In genomic region chr2:138777996-138778395, GRCh38 we compare ENCODE assay signal across 1 cellular context.
TF ChIP-seq lines count a peak whose summit lies in the region.

No MANE protein-coding gene starts in this region.

TF ChIP-seq in HepG2, 621 proteins besides CTCF, POLR2A, EP300 and RAD21 (continued from another document and continues in another):
- TF ChIP-seq HMGXB4 (CRISPR knock-in tag; IDR thresholded peaks at IDR 0.05; ENCODE audit: borderline replicate concordance in 1 of 2, low read depth in 1 of 2), result no peak
- no peak for TF ChIP-seq MXD4 (CRISPR knock-in tag; IDR thresholded peaks at IDR 0.05)
- no peak for TF ChIP-seq IRF9 (CRISPR knock-in tag; IDR thresholded peaks at IDR 0.05; ENCODE audit: borderline replicate concordance)
- TF ChIP-seq SUZ12 (IDR thresholded peaks at IDR 0.05; ENCODE audit: low read depth, low read length), result no peak
- no peak for TF ChIP-seq ZNF530 (CRISPR knock-in tag; IDR thresholded peaks at IDR 0.05; ENCODE audit: low read depth)
- no peak for TF ChIP-seq ZBTB1 (CRISPR knock-in tag; IDR thresholded peaks at IDR 0.05; ENCODE audit: borderline replicate concordance)
- TF ChIP-seq YY1 (IDR thresholded peaks at IDR 0.05; ENCODE audit: insufficient read depth, insufficient replicate concordance, low read depth, low read length), result no peak
- no peak for TF ChIP-seq ZEB1 (IDR thresholded peaks at IDR 0.05; ENCODE audit: insufficient replicate concordance, low read depth)
- no peak for TF ChIP-seq ZNF142 (CRISPR knock-in tag; IDR thresholded peaks at IDR 0.05)
- no peak for TF ChIP-seq PRDM10 (CRISPR knock-in tag; IDR thresholded peaks at IDR 0.05; ENCODE audit: low read depth)
- TF ChIP-seq RARG (CRISPR knock-in tag; IDR thresholded peaks at IDR 0.05; ENCODE audit: low read depth), result no peak
- no peak for TF ChIP-seq FOXP1 (IDR thresholded peaks at IDR 0.05)
- TF ChIP-seq FOXP1 (CRISPR knock-in tag; IDR thresholded peaks at IDR 0.05), result peak; percentile 47
- no peak for TF ChIP-seq ZNF766 (CRISPR knock-in tag; IDR thresholded peaks at IDR 0.05; ENCODE audit: borderline replicate concordance)
- TF ChIP-seq ZNF256 (CRISPR knock-in tag; conservative IDR thresholded peaks at IDR 0.05), result no peak
- no peak for TF ChIP-seq ZNF782 (CRISPR knock-in tag; IDR thresholded peaks at IDR 0.05; ENCODE audit: borderline replicate concordance)
- TF ChIP-seq SIN3A (IDR thresholded peaks at IDR 0.05; ENCODE audit: borderline replicate concordance, low read depth, low read length), result no peak
- no peak for TF ChIP-seq ZNF205 (CRISPR knock-in tag; IDR thresholded peaks at IDR 0.05)
- TF ChIP-seq KDM6A (CRISPR knock-in tag; IDR thresholded peaks at IDR 0.05; ENCODE audit: low read depth), result no peak
- no peak for TF ChIP-seq ZSCAN21 (CRISPR knock-in tag; IDR thresholded peaks at IDR 0.05; ENCODE audit: borderline replicate concordance)
- no peak for TF ChIP-seq SRF (IDR thresholded peaks at IDR 0.05; ENCODE audit: low read depth, low read length)
- no peak for TF ChIP-seq KMT2A (CRISPR knock-in tag; IDR thresholded peaks at IDR 0.05)
- TF ChIP-seq FOSL2 (CRISPR knock-in tag; IDR thresholded peaks at IDR 0.05), result no peak
- TF ChIP-seq MYNN (CRISPR knock-in tag; IDR thresholded peaks at IDR 0.05; ENCODE audit: low read depth), result no peak
- TF ChIP-seq TFE3 (CRISPR knock-in tag; IDR thresholded peaks at IDR 0.05), result no peak
- no peak for TF ChIP-seq NCOA5 (CRISPR knock-in tag; IDR thresholded peaks at IDR 0.05)
- no peak for TF ChIP-seq TAF15 (IDR thresholded peaks at IDR 0.05; ENCODE audit: low read depth, low read length, poor library complexity, severe bottlenecking)
- no peak for TF ChIP-seq FOSL1 (CRISPR knock-in tag; IDR thresholded peaks at IDR 0.05; ENCODE audit: borderline replicate concordance)
- TF ChIP-seq DPF2 (CRISPR knock-in tag; IDR thresholded peaks at IDR 0.05; ENCODE audit: borderline replicate concordance, low read depth), result no peak
- TF ChIP-seq CSRNP2 (CRISPR knock-in tag; conservative IDR thresholded peaks at IDR 0.05; ENCODE audit: low read depth), result no peak
- TF ChIP-seq TERF1 (CRISPR knock-in tag; IDR thresholded peaks at IDR 0.05), result no peak
- TF ChIP-seq PTBP1 (IDR thresholded peaks at IDR 0.05; ENCODE audit: low read depth, low read length, poor library complexity, severe bottlenecking), result no peak
- TF ChIP-seq MAX (IDR thresholded peaks at IDR 0.05), result no peak
- TF ChIP-seq ZHX2 (IDR thresholded peaks at IDR 0.05; ENCODE audit: low read depth), result no peak
- TF ChIP-seq ZHX2 (CRISPR knock-in tag; IDR thresholded peaks at IDR 0.05; ENCODE audit: borderline replicate concordance), result no peak
